In the genomic region with DNA sequence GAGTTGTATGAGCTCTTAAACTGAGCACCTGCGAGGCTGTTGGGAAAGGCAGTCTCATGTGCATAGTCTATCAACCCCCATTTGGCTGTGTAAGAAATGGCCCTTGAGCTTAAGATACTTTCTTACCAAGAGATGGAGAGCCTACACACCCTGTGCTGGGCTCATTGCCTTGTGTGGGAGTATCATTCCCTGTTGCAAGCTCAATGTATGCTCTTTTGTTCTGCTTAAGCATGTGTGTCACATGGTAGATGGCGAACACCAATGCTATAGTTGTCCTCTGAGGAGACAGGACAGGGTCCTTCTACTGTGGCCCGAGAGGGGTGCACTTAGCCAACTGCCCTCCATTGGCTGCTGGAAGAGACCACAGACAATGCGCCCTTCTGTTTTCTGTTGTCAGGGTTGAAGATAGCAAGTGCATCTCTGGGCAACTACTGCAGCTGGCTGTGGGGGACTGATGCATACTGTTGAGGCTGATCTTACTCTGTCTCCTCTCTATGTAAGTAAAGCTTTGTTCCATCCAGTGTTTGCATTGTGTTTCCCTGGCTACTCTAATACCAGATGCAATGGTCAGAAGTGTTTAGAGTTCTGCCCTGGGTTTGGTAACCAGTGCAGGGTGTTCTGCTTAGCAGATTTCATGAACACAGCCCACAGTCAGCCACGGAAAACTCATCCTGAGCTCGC, we compare ENCODE assay signal across 29 cellular contexts.
A peak's percentile ranks its signal among the peaks of the same experiment; 100 is the strongest.
DNase-seq lines count a peak whose midpoint lies in the region; ATAC-seq and TF ChIP-seq lines count a peak whose summit lies in the region.
"Had no signal": no experiment of that assay in that cellular context is flagged by ENCODE, and none has a peak within 500 bp of the region (broad histone marks: within the 10 kb centered on the region; RNA-seq: fewer than 3 reads in every experiment).

No MANE protein-coding gene starts in this region.

- H3K27ac ChIP-seq in dorsolateral prefrontal cortex (peak overlapping the region; percentile 69 to 99 (median 91)), A673 (ENCODE audit: low read depth, low read length, poor library complexity, severe bottlenecking) (no peak overlapping the region)
- H3K27ac ChIP-seq: BLaER1 treated with 17β-estradiol and CSF1 and Interleukin-3, amounts not matched to agents 10 nM and 100 nM; gastrocnemius medialis; hepatocyte; KMS-11; transverse colon had no signal

- CTCF ChIA-PET in A673 (lab: Charles Lee), result no interaction called here

- H3K36me3 ChIP-seq in A673 (ENCODE audit: insufficient read depth, low read length, poor library complexity, severe bottlenecking), result no peaks in the 10 kb centered on the region
- H3K36me3 ChIP-seq: BLaER1 treated with 17β-estradiol and CSF1 and Interleukin-3, amounts not matched to agents 10 nM and 100 nM; gastrocnemius medialis; MG63; transverse colon had no signal

- H3K4me3 ChIP-seq in dorsolateral prefrontal cortex (peak overlapping the region in 19 of 59 donors; percentile 1 to 45 (median 12)), A673 (ENCODE audit: low read depth, low read length, poor library complexity, severe bottlenecking) (no peak overlapping the region)
- H3K4me3 ChIP-seq: BLaER1 treated with 17β-estradiol and CSF1 and Interleukin-3, amounts not matched to agents 10 nM and 100 nM; gastrocnemius medialis; hepatocyte; MG63; smooth muscle cell; transverse colon had no signal

- no TSS peak for BruUV-seq in A673 (replicated peaks; lab: Mats Ljungman, UMichigan)

- peak; percentile 63 for DNase-seq in SK-MEL-5 (ENCODE audit: low read depth, low spot score)
- DNase-seq in dorsolateral prefrontal cortex, result peak; percentile 17 to 97 (median 86)
- DNase-seq in medulla oblongata (ENCODE audit: extremely low spot score), result peak; percentile 90
- DNase-seq in stimulated activated effector memory CD8-positive, alpha-beta T cell treated with anti-CD3 and anti-CD28 coated beads, Interleukin-12 subunit alpha, Interleukin-12 subunit beta, amount 100 ng/mL, for 72 hours (ENCODE audit: low spot score in 2 of 2), result no peak
- DNase-seq in A673 (ENCODE audit: low spot score), result no peak
- DNase-seq in NCI-H1417 (lab: John Stamatoyannopoulos, UW), result no peak
- no peak for DNase-seq in activated CD8-positive, alpha-beta memory T cell treated with anti-CD3 and anti-CD28 coated beads for 24 hours
- DNase-seq: activated CD4-positive, alpha-beta T cell treated with anti-CD3 and anti-CD28 coated beads, Interleukin-2, amount 50 U/mL, for 48 hours; activated CD4-positive, CD25-positive, alpha-beta regulatory T cell treated with anti-CD3 and anti-CD28 coated beads, Interleukin-2, amount 50 U/mL, for 72 hours; activated CD8-positive, alpha-beta memory T cell treated with anti-CD3 and anti-CD28 coated beads, Interleukin-2, amount 50 U/mL, for 48 hours; activated naive CD4-positive, alpha-beta T cell treated with Interleukin-2 at 50 U/mL for 16 hours; cerebellar nuclear complex; gastrocnemius medialis; HCEC 1CT; mesendoderm; MG63; NCI-H1105 treated with DMSO at 0.1 percent for 48 hours; NCI-H1930; NCI-H524; PC-3; retina; transverse colon had no signal

- no peak overlapping the region for H3K4me3 Mint-ChIP-seq in stimulated activated effector memory CD8-positive, alpha-beta T cell treated with anti-CD3 and anti-CD28 coated beads, Interleukin-12 subunit alpha, Interleukin-12 subunit beta, amount 100 ng/mL, for 72 hours
- H3K4me3 Mint-ChIP-seq: activated T-helper 1 cell treated with anti-CD3 and anti-CD28 coated beads, Interleukin-12 subunit alpha, Interleukin-12 subunit beta, Interleukin-2, Interleukin-4 antibody, amounts not matched to agents 30 ng/mL and 10 ng/mL and 1 ng/mL, durations not matched to agents 14 hours and 24 hours and 36 hours; brain; stimulated activated naive CD8-positive, alpha-beta T cell treated with anti-CD3 and anti-CD28 coated beads, Interleukin-15, Interleukin-2, amounts not matched to agents 100 ng/mL and 50 ng/mL, for 24 hours had no signal

- H3K27me3 ChIP-seq in dorsolateral prefrontal cortex, result no peaks in the 10 kb centered on the region
- peaks cover 5% of the 10 kb centered on the region for H3K27me3 ChIP-seq in A673 (replicated peaks; ENCODE audit: insufficient read depth, low read depth, low read length, poor library complexity)
- H3K27me3 ChIP-seq: BLaER1 treated with 17β-estradiol and CSF1 and Interleukin-3, amounts not matched to agents 10 nM and 100 nM; gastrocnemius medialis; hepatocyte; MG63; transverse colon had no signal

- peak; percentile 31 for ATAC-seq in stimulated activated effector memory CD8-positive, alpha-beta T cell treated with anti-CD3 and anti-CD28 coated beads, Interleukin-12 subunit alpha, Interleukin-12 subunit beta, amount 100 ng/mL, for 72 hours
- ATAC-seq: gastrocnemius medialis, PC-3 had no signal

- in situ Hi-C loops in SK-MEL-5 (cut with HindIII; ENCODE audit: low pct_unique_long_range_greater_than_20kb, low sequenced_read_pairs), result no loop called here

- no peaks in the 10 kb centered on the region for H3K9me3 ChIP-seq in A673 (ENCODE audit: low read depth, low read length, poor library complexity, severe bottlenecking)
- H3K9me3 ChIP-seq: BLaER1 treated with 17β-estradiol and CSF1 and Interleukin-3, amounts not matched to agents 10 nM and 100 nM; gastrocnemius medialis; MG63; transverse colon had no signal

- POLR2A ChIA-PET in A673 (lab: Charles Lee; ENCODE audit: low non-redundant PET), result no interaction called here

- H3K9me3 Mint-ChIP-seq in stimulated activated effector memory CD8-positive, alpha-beta T cell treated with anti-CD3 and anti-CD28 coated beads, Interleukin-12 subunit alpha, Interleukin-12 subunit beta, amount 100 ng/mL, for 72 hours, result no peaks in the 10 kb centered on the region
- H3K9me3 Mint-ChIP-seq: activated T-helper 1 cell treated with anti-CD3 and anti-CD28 coated beads, Interleukin-12 subunit alpha, Interleukin-12 subunit beta, Interleukin-2, Interleukin-4 antibody, amounts not matched to agents 30 ng/mL and 10 ng/mL and 1 ng/mL, durations not matched to agents 14 hours and 24 hours and 36 hours; brain; stimulated activated naive CD8-positive, alpha-beta T cell treated with anti-CD3 and anti-CD28 coated beads, Interleukin-15, Interleukin-2, amounts not matched to agents 100 ng/mL and 50 ng/mL, for 24 hours had no signal

- no peaks in the 10 kb centered on the region for H3K4me1 Mint-ChIP-seq in stimulated activated effector memory CD8-positive, alpha-beta T cell treated with anti-CD3 and anti-CD28 coated beads, Interleukin-12 subunit alpha, Interleukin-12 subunit beta, amount 100 ng/mL, for 72 hours

- no peaks in the 10 kb centered on the region for H3K4me1 ChIP-seq in A673 (ENCODE audit: insufficient read depth, low read length, poor library complexity, severe bottlenecking)
- H3K4me1 ChIP-seq: BLaER1 treated with 17β-estradiol and CSF1 and Interleukin-3, amounts not matched to agents 10 nM and 100 nM; gastrocnemius medialis; transverse colon had no signal

- no peak overlapping the region for H3K27ac Mint-ChIP-seq in stimulated activated effector memory CD8-positive, alpha-beta T cell treated with anti-CD3 and anti-CD28 coated beads, Interleukin-12 subunit alpha, Interleukin-12 subunit beta, amount 100 ng/mL, for 72 hours
- H3K27ac Mint-ChIP-seq: activated T-helper 1 cell treated with anti-CD3 and anti-CD28 coated beads, Interleukin-12 subunit alpha, Interleukin-12 subunit beta, Interleukin-2, Interleukin-4 antibody, amounts not matched to agents 30 ng/mL and 10 ng/mL and 1 ng/mL, durations not matched to agents 14 hours and 24 hours and 36 hours; brain; stimulated activated naive CD8-positive, alpha-beta T cell treated with anti-CD3 and anti-CD28 coated beads, Interleukin-15, Interleukin-2, amounts not matched to agents 100 ng/mL and 50 ng/mL, for 24 hours had no signal

- peak in 14 of 56 donors; percentile 1 to 25 (median 10) for TF ChIP-seq CTCF in dorsolateral prefrontal cortex (IDR thresholded peaks at IDR 0.05 in 54 of 56, conservative IDR thresholded peaks at IDR 0.05 in 2 of 56; ENCODE audit: low read depth in 1 of 56, partially characterized antibody in 56 of 56)
- TF ChIP-seq CTCF in A673 (conservative IDR thresholded peaks at IDR 0.05; ENCODE audit: low read depth, low read length), result no peak

- intact Hi-C loops in dorsolateral prefrontal cortex (cut with DNase I) (loop anchor here (1.0 to 10.0 kb wide), 4 partner anchors 17 to 190 kb away; partner anchors contain the start of gene KCNMB4 (in 2 of the 2)), A673 (cut with micrococcal nuclease; ENCODE audit: unreplicated experiment) (no loop called here)

- H3K36me3 Mint-ChIP-seq in stimulated activated effector memory CD8-positive, alpha-beta T cell treated with anti-CD3 and anti-CD28 coated beads, Interleukin-12 subunit alpha, Interleukin-12 subunit beta, amount 100 ng/mL, for 72 hours, result no peaks in the 10 kb centered on the region
- H3K36me3 Mint-ChIP-seq: brain had no signal

Comparison
In these comparisons a context has a peak if more than half of its experiments do, and no peak if none do; other contexts are left out.
1. DNase-seq: peak in SK-MEL-5 (single experiment), dorsolateral prefrontal cortex (10 of 10) and medulla oblongata (single experiment); none in stimulated activated effector memory CD8-positive, alpha-beta T cell treated with anti-CD3 and anti-CD28 coated beads, Interleukin-12 subunit alpha, Interleukin-12 subunit beta, amount 100 ng/mL, for 72 hours (0 of 2), A673 (single experiment), NCI-H1417 (0 of 3) and activated CD8-positive, alpha-beta memory T cell treated with anti-CD3 and anti-CD28 coated beads for 24 hours (single experiment).